Comparison of ENCODE assay signal across 23 cellular contexts in genomic region chr18:7512326-7512725, GRCh38. TPM values are rescaled to one million over a fixed set of nuclear protein-coding genes. Genes with fewer than 3 reads are reported as not detected.
DNase-seq lines count a peak whose midpoint lies in the region; ATAC-seq and TF ChIP-seq lines count a peak whose summit lies in the region.
"Had no signal": no experiment of that assay in that cellular context is flagged by ENCODE, and none has a peak within 500 bp of the region (broad histone marks: within the 10 kb centered on the region; RNA-seq: fewer than 3 reads in every experiment).

No MANE protein-coding gene starts in this region.

- BruUV-seq in mammary epithelial cell (replicated peaks; lab: Mats Ljungman, UMichigan), result no TSS peak

- dilution Hi-C loops in mammary epithelial cell (cut with HindIII; ENCODE audit: low sequenced_read_pairs), result no loop called here

- H3K4me1 ChIP-seq in mammary epithelial cell (ENCODE audit: insufficient read depth, low read length) (peaks cover 10% of the 10 kb centered on the region), breast epithelium (no peaks in the 10 kb centered on the region), stomach smooth muscle (ENCODE audit: control insufficient read depth, insufficient read depth, low read length) (peaks cover 7% of the 10 kb centered on the region), testis (no peaks in the 10 kb centered on the region)
- H3K4me1 ChIP-seq: esophagus squamous epithelium, parathyroid adenoma had no signal

- DNase-seq in mammary epithelial cell (peak; percentile 27), breast epithelium (ENCODE audit: low spot score in 2 of 2) (no peak), iris pigment epithelial cell (ENCODE audit: low read depth) (peak; percentile 5), T-helper 17 cell (no peak), testis (no peak)
- DNase-seq: activated CD4-positive, alpha-beta T cell treated with anti-CD3 and anti-CD28 coated beads for 36 hours; activated CD8-positive, alpha-beta memory T cell treated with anti-CD3 and anti-CD28 coated beads, Interleukin-2, amount 10 ng/mL, durations not matched to agents 7 days and 5 days; activated naive CD8-positive, alpha-beta T cell treated with anti-CD3 and anti-CD28 coated beads, Interleukin-2, amount 10 ng/mL, durations not matched to agents 7 days and 5 days; central memory CD4-positive, alpha-beta T cell; DMS 273 treated with DMSO at 0.1 percent for 48 hours; esophagus squamous epithelium; GF-D8; hippocampal formation; NCI-H1436 treated with DMSO at 0.1 percent for 48 hours; NCI-H2171 treated with DMSO at 0.1 percent for 48 hours; NCI-H774 had no signal

- in situ Hi-C loops in mammary epithelial cell (cut with MboI; ENCODE audit: low sequenced_read_pairs in 2 of 2), result no loop called here

- 79% methylated on average over 5 of the region's 5 CpGs for WGBS in mammary epithelial cell (ENCODE audit: low coverage, missing lambda C conversion rate)
- WGBS in testis, 2 donors, result 74% methylated on average over 5 of the region's 5 CpGs

- H3K27ac Mint-ChIP-seq in brain (peak overlapping the region in 3 of 5 experiments; percentile 55 to 89 (median 60)), T-helper 17 cell (no peak overlapping the region)
- H3K27ac Mint-ChIP-seq: activated CD4-positive, alpha-beta T cell treated with anti-CD3 and anti-CD28 coated beads for 36 hours; activated CD8-positive, alpha-beta memory T cell treated with anti-CD3 and anti-CD28 coated beads, Interleukin-2, amount 10 ng/mL, durations not matched to agents 7 days and 5 days; activated naive CD8-positive, alpha-beta T cell treated with anti-CD3 and anti-CD28 coated beads, Interleukin-2, amount 10 ng/mL, durations not matched to agents 7 days and 5 days; activated T-helper 17 cell treated with anti-CD3 and anti-CD28 coated beads, Interleukin-2, amount 50 U/mL, for 72 hours had no signal

- H3K36me3 ChIP-seq in mammary epithelial cell (ENCODE audit: insufficient read depth, low read length) (no peaks in the 10 kb centered on the region), breast epithelium (no peaks in the 10 kb centered on the region), stomach smooth muscle (ENCODE audit: control insufficient read depth in 2 of 2, insufficient read depth in 2 of 2, low read length in 2 of 2) (no peaks in the 10 kb centered on the region), testis (ENCODE audit: low read depth, missing control alignments) (no peaks in the 10 kb centered on the region)
- H3K36me3 ChIP-seq: esophagus squamous epithelium had no signal

- H4K20me1 ChIP-seq in mammary epithelial cell (ENCODE audit: insufficient read depth, low read length), result no peaks in the 10 kb centered on the region

- H3K27me3 ChIP-seq in mammary epithelial cell (ENCODE audit: insufficient read depth, low read length) (no peaks in the 10 kb centered on the region), breast epithelium (no peaks in the 10 kb centered on the region), stomach smooth muscle (ENCODE audit: control insufficient read depth in 1 of 2, insufficient read depth in 2 of 2, low read length in 2 of 2) (no peaks in the 10 kb centered on the region), testis (no peaks in the 10 kb centered on the region)
- H3K27me3 ChIP-seq: esophagus squamous epithelium had no signal

- H3K9me3 Mint-ChIP-seq in brain, result no peaks in the 10 kb centered on the region

- no peak overlapping the region for H2AFZ ChIP-seq in mammary epithelial cell (ENCODE audit: low read depth, low read length)
- H2AFZ ChIP-seq: parathyroid adenoma had no signal

- H3K9ac ChIP-seq in mammary epithelial cell (ENCODE audit: insufficient read depth, low read length) (no peak overlapping the region), stomach smooth muscle (ENCODE audit: low read length in 2 of 2) (peak overlapping the region in 1 of 2 donors; percentile 29)
- H3K9ac ChIP-seq: parathyroid adenoma had no signal

- TF ChIP-seq CTCF in mammary epithelial cell (conservative IDR thresholded peaks at IDR 0.05 in 1 of 2, IDR thresholded peaks at IDR 0.05 in 1 of 2; ENCODE audit: extremely low read depth in 1 of 2, insufficient read depth in 1 of 2, low read depth in 1 of 2, low read length in 2 of 2) (no peak), breast epithelium (IDR thresholded peaks at IDR 0.05) (no peak), brain (conservative IDR thresholded peaks at IDR 0.05) (no peak), testis (IDR thresholded peaks at IDR 0.05) (no peak)

- H3K36me3 Mint-ChIP-seq in brain (no peaks in the 10 kb centered on the region), T-helper 17 cell (ENCODE audit: low read depth) (no peaks in the 10 kb centered on the region)
- H3K36me3 Mint-ChIP-seq: activated CD8-positive, alpha-beta memory T cell treated with anti-CD3 and anti-CD28 coated beads, Interleukin-2, amount 10 ng/mL, durations not matched to agents 7 days and 5 days; activated naive CD8-positive, alpha-beta T cell treated with anti-CD3 and anti-CD28 coated beads, Interleukin-2, amount 10 ng/mL, durations not matched to agents 7 days and 5 days had no signal

- peak overlapping the region in 3 of 5 experiments; percentile 1 to 71 (median 2) for H3K4me3 Mint-ChIP-seq in brain
- H3K4me3 Mint-ChIP-seq in T-helper 17 cell, result no peak overlapping the region
- H3K4me3 Mint-ChIP-seq: activated CD4-positive, alpha-beta T cell treated with anti-CD3 and anti-CD28 coated beads for 36 hours; activated CD8-positive, alpha-beta memory T cell treated with anti-CD3 and anti-CD28 coated beads, Interleukin-2, amount 10 ng/mL, durations not matched to agents 7 days and 5 days; activated naive CD8-positive, alpha-beta T cell treated with anti-CD3 and anti-CD28 coated beads, Interleukin-2, amount 10 ng/mL, durations not matched to agents 7 days and 5 days; activated T-helper 17 cell treated with anti-CD3 and anti-CD28 coated beads, Interleukin-2, amount 50 U/mL, for 72 hours had no signal

- CTCF ChIA-PET in mammary epithelial cell (lab: Charles Lee; ENCODE audit: low non-redundant PET), result no interaction called here

- H3K4me2 ChIP-seq in mammary epithelial cell (ENCODE audit: insufficient read depth, low read depth, low read length), result no peak overlapping the region

- H3K9me3 ChIP-seq in mammary epithelial cell (replicated peaks; ENCODE audit: insufficient read depth, low read length) (no peaks in the 10 kb centered on the region), breast epithelium (no peaks in the 10 kb centered on the region), stomach smooth muscle (ENCODE audit: control insufficient read depth in 2 of 2, low read length in 2 of 2) (peaks cover 0 to 3% of the 10 kb centered on the region in 2 donors), T-helper 17 cell (ENCODE audit: control insufficient read depth, low read length, poor library complexity, severe bottlenecking) (no peaks in the 10 kb centered on the region), testis (no peaks in the 10 kb centered on the region)
- H3K9me3 ChIP-seq: esophagus squamous epithelium had no signal

- ATAC-seq in T-helper 17 cell, result no peak
- ATAC-seq in GM19351 (IDR thresholded peaks at IDR 0.05; ENCODE audit: unreplicated experiment), result no peak
- ATAC-seq: activated CD4-positive, alpha-beta T cell treated with anti-CD3 and anti-CD28 coated beads for 36 hours; activated CD8-positive, alpha-beta memory T cell treated with anti-CD3 and anti-CD28 coated beads, Interleukin-2, amount 10 ng/mL, durations not matched to agents 7 days and 5 days; activated T-helper 17 cell treated with anti-CD3 and anti-CD28 coated beads, Interleukin-2, amount 50 U/mL, for 72 hours had no signal

- H3K4me3 ChIP-seq in mammary epithelial cell (replicated peaks in 1 of 3; ENCODE audit: insufficient read depth in 1 of 3, low read depth in 2 of 3, low read length in 3 of 3) (no peak overlapping the region), breast epithelium (no peak overlapping the region), stomach smooth muscle (ENCODE audit: low read length in 2 of 2) (no peak overlapping the region), testis (no peak overlapping the region)
- H3K4me3 ChIP-seq: esophagus squamous epithelium had no signal

- H3K27ac ChIP-seq in mammary epithelial cell (ENCODE audit: insufficient read depth, low read depth, low read length), result no peak overlapping the region
- H3K27ac ChIP-seq in breast epithelium, result no peak overlapping the region
- H3K27ac ChIP-seq in stomach smooth muscle (ENCODE audit: low read length), result peak overlapping the region; percentile 41
- H3K27ac ChIP-seq in testis, result no peak overlapping the region
- H3K27ac ChIP-seq: 22Rv1, C4-2B, esophagus squamous epithelium, parathyroid adenoma had no signal

- H3K27me3 Mint-ChIP-seq in brain, result no peaks in the 10 kb centered on the region
- H3K27me3 Mint-ChIP-seq in T-helper 17 cell, result no peaks in the 10 kb centered on the region
- H3K27me3 Mint-ChIP-seq: activated CD4-positive, alpha-beta T cell treated with anti-CD3 and anti-CD28 coated beads for 36 hours; activated CD8-positive, alpha-beta memory T cell treated with anti-CD3 and anti-CD28 coated beads, Interleukin-2, amount 10 ng/mL, durations not matched to agents 7 days and 5 days; activated naive CD8-positive, alpha-beta T cell treated with anti-CD3 and anti-CD28 coated beads, Interleukin-2, amount 10 ng/mL, durations not matched to agents 7 days and 5 days had no signal

- intact Hi-C loops in mammary epithelial cell (cut with micrococcal nuclease), result no loop called here
- intact Hi-C loops in breast epithelium (cut with DNase I; ENCODE audit: low total_unique reads), result no loop called here
- intact Hi-C loops in testis (cut with DNase I; ENCODE audit: low total_unique reads), result no loop called here

- H3K4me1 Mint-ChIP-seq in brain (peaks cover 19% of the 10 kb centered on the region), T-helper 17 cell (no peaks in the 10 kb centered on the region)
- H3K4me1 Mint-ChIP-seq: activated CD4-positive, alpha-beta T cell treated with anti-CD3 and anti-CD28 coated beads for 36 hours; activated CD8-positive, alpha-beta memory T cell treated with anti-CD3 and anti-CD28 coated beads, Interleukin-2, amount 10 ng/mL, durations not matched to agents 7 days and 5 days; activated naive CD8-positive, alpha-beta T cell treated with anti-CD3 and anti-CD28 coated beads, Interleukin-2, amount 10 ng/mL, durations not matched to agents 7 days and 5 days; activated T-helper 17 cell treated with anti-CD3 and anti-CD28 coated beads, Interleukin-2, amount 50 U/mL, for 72 hours had no signal

- no peak for TF ChIP-seq POLR2A in breast epithelium (IDR thresholded peaks at IDR 0.05)
- no peak for TF ChIP-seq POLR2A in testis (IDR thresholded peaks at IDR 0.05)

- H3K79me2 ChIP-seq in mammary epithelial cell (ENCODE audit: insufficient read depth, low read length), result no peaks in the 10 kb centered on the region
- H3K79me2 ChIP-seq: parathyroid adenoma had no signal

RNA-seq across cellular contexts. Expression of gene PTPRM, which starts 54.8 kb away (rescaled TPM):
- total RNA-seq in mammary epithelial cell (10 to 100 TPM; 34.1 to 65.8 TPM), breast epithelium (100 to 1,000 TPM in 2 of 3 donors, 10 to 100 TPM in 1; 41.7 to 181 (median 140) TPM), T-helper 17 cell (10 to 100 TPM; 25.6 to 44.8 TPM), testis (100 to 1,000 TPM in 1 of 2 donors, 10 to 100 TPM in 1; 94.6 to 101 TPM)
- polyA plus RNA-seq in mammary epithelial cell (43.3 TPM), brain (ENCODE audit: insufficient read depth, low read depth, low replicate concordance) (11.6 TPM), testis (ENCODE audit: insufficient read depth, low read depth, low replicate concordance) (76.4 TPM)
- polyA minus RNA-seq in mammary epithelial cell, result 23.8 TPM

Comparison
In these comparisons a context has a peak if more than half of its experiments do, and no peak if none do; other contexts are left out.
1. DNase-seq: peak in mammary epithelial cell (single experiment) and iris pigment epithelial cell (single experiment); none in breast epithelium (0 of 2), T-helper 17 cell (0 of 3) and testis (single experiment).